In the genomic region with DNA sequence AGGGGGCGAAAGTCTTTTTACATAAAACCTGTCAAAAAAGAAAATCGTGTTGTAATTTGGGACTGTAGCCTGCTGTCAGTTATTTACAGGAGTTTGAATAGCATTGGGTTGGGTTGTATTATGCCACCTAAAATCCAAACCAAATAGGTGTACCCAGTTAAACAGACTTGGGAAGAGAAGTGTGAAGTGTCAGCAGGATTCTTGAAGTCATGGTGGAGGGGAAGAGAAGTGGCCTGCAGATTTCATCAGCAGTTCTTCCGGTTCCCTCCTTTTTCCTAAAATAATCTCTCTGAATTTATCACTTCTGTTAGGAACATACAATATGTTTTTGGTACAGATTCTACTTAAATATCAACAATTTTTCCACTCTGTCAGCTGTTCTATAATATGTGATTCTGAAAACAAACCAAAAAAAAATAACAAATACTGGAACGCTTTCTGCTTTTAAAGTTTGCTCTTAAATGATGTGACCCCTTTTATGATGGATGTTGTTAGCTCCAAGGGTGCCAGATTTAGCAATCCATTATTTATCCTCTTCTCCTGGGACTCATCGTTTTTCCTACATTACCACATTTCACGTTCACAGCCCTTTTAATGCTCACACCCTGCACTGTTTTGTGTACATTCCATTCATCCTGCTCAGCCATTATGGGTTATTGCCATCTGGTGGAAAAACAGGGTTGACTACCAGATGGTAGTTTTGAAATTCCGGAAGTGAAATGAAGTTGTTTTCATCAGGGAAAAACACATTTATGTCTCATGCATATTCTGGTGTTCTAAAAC, we compare ENCODE assay signal across 8 cellular contexts. TPM values are rescaled to one million over a fixed set of nuclear protein-coding genes. Genes with fewer than 3 reads are reported as not detected.
DNase-seq lines count a peak whose midpoint lies in the region; ATAC-seq, FAIRE-seq and TF ChIP-seq lines count a peak whose summit lies in the region.

No MANE protein-coding gene starts in this region.

- in situ Hi-C loops in K562 (cut with MboI) = no loop called here

- H2AFZ ChIP-seq in K562 (ENCODE audit: low read depth, low read length) = peak overlapping the region; percentile 96

- peak; percentile 6; the same call in 1 of the 2 replicates for TF ChIP-seq EP300 in K562 (IDR thresholded peaks at IDR 0.05; ENCODE audit: low read length)

- no peaks in the 10 kb centered on the region for H3K79me2 ChIP-seq in K562 (ENCODE audit: control insufficient read depth, insufficient read depth, low read length)

- H3K4me2 ChIP-seq in K562 (ENCODE audit: insufficient read depth, low read length) = peak overlapping the region; percentile 56

- peak; percentile 77 to 91 for TF ChIP-seq RAD21 in K562 (CRISPR knock-in tag; conservative IDR thresholded peaks at IDR 0.05 in 1 of 2, IDR thresholded peaks at IDR 0.05 in 1 of 2)

- CTCF ChIA-PET in Caco-2 (lab: Charles Lee) (interaction anchor here (3.6 kb wide), 1 partner anchor 85 kb away, joined by 28 read pairs; no protein-coding TSS in a partner anchor), K562 (lab: Yijun Ruan, JAX; ENCODE audit: low intra/inter-chr PET ratio) (interaction anchor here (1.1 to 1.2 kb wide), 2 partner anchors 85 to 111 kb away, joined by 4 to 5 read pairs; no protein-coding TSS in a partner anchor)

- peak; percentile 74 to 84 for DNase-seq in Caco-2
- peak; percentile 92 for DNase-seq in NCI-H1694 (lab: John Stamatoyannopoulos, UW)
- peak in 2 of 4 experiments; percentile 46 to 71 for DNase-seq in K562 (ENCODE audit: extremely low read depth in 1 of 4, low spot score in 3 of 4)
- DNase-seq in left kidney (ENCODE audit: low read depth, low spot score) = peak; percentile 56
- no peak for DNase-seq in vagina (ENCODE audit: extremely low spot score in 2 of 2)
- no peak for DNase-seq in stimulated activated naive B cell treated with anti-CD40 and anti-IgM and Interleukin-4, amounts not matched to agents 10 μg/mL and 1 μg/mL and 100 μg/mL, for 72 hours

- H3K4me1 ChIP-seq in Caco-2 (peaks cover 42% of the 10 kb centered on the region), K562 (replicated peaks in 1 of 2; ENCODE audit: control insufficient read depth in 2 of 2, insufficient read depth in 2 of 2, low read length in 2 of 2) (peaks cover 9 to 32% of the 10 kb centered on the region in 2 experiments; a peak in 4 of 5 replicates), vagina (peaks cover 5% of the 10 kb centered on the region)

- no peaks in the 10 kb centered on the region for H3K36me3 ChIP-seq in Caco-2 (ENCODE audit: control insufficient read depth, insufficient read depth, low read length)
- H3K36me3 ChIP-seq in K562 (ENCODE audit: control insufficient read depth, insufficient read depth, low read length) = no peaks in the 10 kb centered on the region
- no peaks in the 10 kb centered on the region for H3K36me3 ChIP-seq in vagina

- H3K4me3 ChIP-seq in Caco-2 (ENCODE audit: low read depth, low read length) (peak overlapping the region; percentile 10), K562 (no peak overlapping the region), vagina (peak overlapping the region in 1 of 2 donors; percentile 17)

- H3K9ac ChIP-seq in K562 (ENCODE audit: insufficient read depth in 1 of 2, low read depth in 2 of 2, low read length in 2 of 2) = peak overlapping the region in 1 of 2 experiments; percentile 55; a peak in 2 of 4 replicates

- POLR2A ChIA-PET in Caco-2 (lab: Charles Lee) = interaction anchor here (1.5 kb wide), 1 partner anchor 18 kb away, joined by 7 read pairs; no protein-coding TSS in a partner anchor
- POLR2A ChIA-PET in K562 (lab: Yijun Ruan, JAX) = interaction anchor here (0.6 to 3.7 kb wide), 5 partner anchors 14 to 77 kb away, joined by 3 to 14 read pairs (median 5); no protein-coding TSS in a partner anchor

- H4K20me1 ChIP-seq in K562 (replicated peaks; ENCODE audit: control insufficient read depth, insufficient read depth, low read length) = no peaks in the 10 kb centered on the region

- no peaks in the 10 kb centered on the region for H3K9me1 ChIP-seq in K562 (ENCODE audit: control insufficient read depth, insufficient read depth, low read length)

- H3K4me3 Mint-ChIP-seq in Caco-2 (ENCODE audit: unreplicated experiment) = peak overlapping the region; percentile 65
- no peak overlapping the region for H3K4me3 Mint-ChIP-seq in stimulated activated naive B cell treated with anti-CD40 and anti-IgM and Interleukin-4, amounts not matched to agents 10 μg/mL and 1 μg/mL and 100 μg/mL, for 72 hours

- intact Hi-C loops in Caco-2 (cut with micrococcal nuclease; ENCODE audit: unreplicated experiment) = loop anchor here (1.0 to 5.0 kb wide), 5 partner anchors 18 to 260 kb away; no protein-coding TSS in a partner anchor
- intact Hi-C loops in K562 (cut with micrococcal nuclease) = loop anchor here (1.0 kb wide), 1 partner anchor 85 kb away; no protein-coding TSS in a partner anchor
- intact Hi-C loops in vagina (cut with DNase I) = no loop called here

- TF ChIP-seq POLR2A in K562 (conservative IDR thresholded peaks at IDR 0.05) = no peak
- TF ChIP-seq POLR2A in vagina (IDR thresholded peaks at IDR 0.05) = no peak

- no peaks in the 10 kb centered on the region for H3K27me3 Mint-ChIP-seq in Caco-2 (ENCODE audit: insufficient read depth, unreplicated experiment)
- no peaks in the 10 kb centered on the region for H3K27me3 Mint-ChIP-seq in stimulated activated naive B cell treated with anti-CD40 and anti-IgM and Interleukin-4, amounts not matched to agents 10 μg/mL and 1 μg/mL and 100 μg/mL, for 72 hours

- 34% methylated on average over 7 of the region's 7 CpGs for WGBS in K562 (ENCODE audit: insufficient coverage, low coverage, missing lambda C conversion rate)

- ATAC-seq in K562 (peak; percentile 81), HG02623 (IDR thresholded peaks at IDR 0.05; ENCODE audit: unreplicated experiment) (no peak), HG03460 (IDR thresholded peaks at IDR 0.05; ENCODE audit: unreplicated experiment) (no peak)
- ATAC-seq in stimulated activated naive B cell treated with anti-CD40 and anti-IgM and Interleukin-4, amounts not matched to agents 10 μg/mL and 1 μg/mL and 100 μg/mL, for 72 hours (replicated peaks) = no peak

- H3K27me3 ChIP-seq in Caco-2 (replicated peaks; ENCODE audit: control insufficient read depth, insufficient read depth, low read length) = no peaks in the 10 kb centered on the region
- no peaks in the 10 kb centered on the region for H3K27me3 ChIP-seq in K562 (ENCODE audit: control insufficient read depth in 2 of 2, insufficient read depth in 2 of 2, low read length in 2 of 2)
- no peaks in the 10 kb centered on the region for H3K27me3 ChIP-seq in vagina

- peak overlapping the region; percentile 53 for H3K27ac ChIP-seq in K562 (ENCODE audit: extremely low read depth, low read depth, low read length)
- H3K27ac ChIP-seq in vagina = peak overlapping the region; percentile 53

- H3K9me3 ChIP-seq in Caco-2 (no peaks in the 10 kb centered on the region), K562 (replicated peaks; ENCODE audit: control insufficient read depth, insufficient read depth, low read depth, low read length) (no peaks in the 10 kb centered on the region), vagina (no peaks in the 10 kb centered on the region)

- no peaks in the 10 kb centered on the region for H3K9me3 Mint-ChIP-seq in Caco-2 (ENCODE audit: unreplicated experiment)
- peaks cover 0 to 5% of the 10 kb centered on the region in 2 donors for H3K9me3 Mint-ChIP-seq in stimulated activated naive B cell treated with anti-CD40 and anti-IgM and Interleukin-4, amounts not matched to agents 10 μg/mL and 1 μg/mL and 100 μg/mL, for 72 hours

- peak overlapping the region; percentile 70 for H3K27ac Mint-ChIP-seq in Caco-2 (ENCODE audit: unreplicated experiment)
- no peak overlapping the region for H3K27ac Mint-ChIP-seq in stimulated activated naive B cell treated with anti-CD40 and anti-IgM and Interleukin-4, amounts not matched to agents 10 μg/mL and 1 μg/mL and 100 μg/mL, for 72 hours

- peaks cover 26% of the 10 kb centered on the region for H3K4me1 Mint-ChIP-seq in Caco-2 (ENCODE audit: low read depth, unreplicated experiment)
- H3K4me1 Mint-ChIP-seq in stimulated activated naive B cell treated with anti-CD40 and anti-IgM and Interleukin-4, amounts not matched to agents 10 μg/mL and 1 μg/mL and 100 μg/mL, for 72 hours = peaks cover 1 to 13% of the 10 kb centered on the region in 2 donors

- peak; percentile 47 to 82 for TF ChIP-seq CTCF in Caco-2 (IDR thresholded peaks at IDR 0.05; ENCODE audit: insufficient read depth in 1 of 2, low read depth in 1 of 2, low read length in 1 of 2, severe bottlenecking in 1 of 2, unreplicated experiment in 1 of 2)
- TF ChIP-seq CTCF in K562 (IDR thresholded peaks at IDR 0.05 in 2 of 3, conservative IDR thresholded peaks at IDR 0.05 in 1 of 3; ENCODE audit: insufficient read depth in 2 of 3, low read depth in 1 of 3, low read length in 3 of 3) = peak; percentile 50 to 69 (median 58); a peak in 5 of 6 replicates
- peak in 2 of 3 experiments; percentile 2 to 21 for TF ChIP-seq CTCF in vagina (IDR thresholded peaks at IDR 0.05)

- BruUV-seq in Caco-2 (replicated peaks; lab: Mats Ljungman, UMichigan) (no TSS peak), K562 (replicated peaks; lab: Mats Ljungman, UMichigan) (no TSS peak)

- FAIRE-seq in K562 (lab: Jason Lieb, UNC) = peak; percentile 86

- peaks cover 6% of the 10 kb centered on the region for H3K36me3 Mint-ChIP-seq in Caco-2 (ENCODE audit: insufficient read depth, unreplicated experiment)
- H3K36me3 Mint-ChIP-seq in stimulated activated naive B cell treated with anti-CD40 and anti-IgM and Interleukin-4, amounts not matched to agents 10 μg/mL and 1 μg/mL and 100 μg/mL, for 72 hours = no peaks in the 10 kb centered on the region

RNA-seq across cellular contexts. Expression of a gene that starts 18.7 kb away (rescaled TPM):
- total RNA-seq in Caco-2 (2022) (62.3 and 63.1 TPM in 2 replicates), K562 (2014; rRNA removed) (9.3 and 9.8 TPM in 2 replicates), K562 (2014; rRNA removed; fragmentation: Illumina TruSeq; extraction: Trizol) (15.8 and 17.7 TPM in 2 replicates), K562 (2015; rRNA removed; fragmentation: Illumina TruSeq; extraction: Trizol) (16.6 and 18.7 TPM in 2 replicates), K562 (2021) (10.2 and 10.6 TPM in 2 replicates), vagina (32.2 TPM)
- 12.4 and 39.8 TPM in 2 replicates for total RNA-seq in K562 (2011; cell fraction: chromatin; rRNA removed; ENCODE audit: low replicate concordance)
- 7.2 and 8.7 TPM in 2 replicates for total RNA-seq in K562 (2011; cell fraction: nucleolus; rRNA removed)
- 13.9 and 19.8 TPM in 2 replicates for total RNA-seq in K562 (2011; cell fraction: nucleoplasm; rRNA removed)
- polyA plus RNA-seq in K562 (2011; rRNA removed) (11.4 and 15.0 TPM in 2 replicates), K562 (2014; fragmentation: Illumina TruSeq; extraction: Trizol) (8.2 and 10.1 TPM in 2 replicates), K562 (2014; fragmentation: Nextera tagmentation; extraction: Ambion mirVana) (1 to 10 TPM; 4.4 to 5.0 TPM), K562 (2014; rRNA removed) (7.1 and 8.6 TPM in 2 replicates)
- 1.5 and 5.7 TPM in 2 replicates for polyA plus RNA-seq in K562 (2011; cell fraction: cytosol; rRNA removed)
- polyA plus RNA-seq in K562 (2011; cell fraction: nucleus; rRNA removed) = 9.8 and 25.5 TPM in 2 replicates
- 6.1 and 7.7 TPM in 2 replicates for polyA plus RNA-seq in K562 (2012)
- 30.2 and 60.5 TPM in 2 replicates for polyA minus RNA-seq in K562 (2011; rRNA and poly(A)+ RNA removed)
- 12.0 and 15.5 TPM in 2 replicates for polyA minus RNA-seq in K562 (2011; cell fraction: cytosol; rRNA and poly(A)+ RNA removed)
- 17.4 and 58.9 TPM in 2 replicates for polyA minus RNA-seq in K562 (2011; cell fraction: nucleus; rRNA and poly(A)+ RNA removed)

Comparison
In these comparisons a context has a peak if more than half of its experiments do, and no peak if none do; other contexts are left out.
1. DNase-seq: peak in Caco-2 (2 of 2), NCI-H1694 (single experiment) and left kidney (single experiment); none in vagina (0 of 2) and stimulated activated naive B cell treated with anti-CD40 and anti-IgM and Interleukin-4, amounts not matched to agents 10 μg/mL and 1 μg/mL and 100 μg/mL, for 72 hours (single experiment).
2. CTCF ChIP-seq: peak in every context shown above with its lines; median percentile 64 in Caco-2; 58 in K562; 12 in vagina.